9 cellular contexts compared by ENCODE assay signal in genomic region chr16:48904333-48904732, GRCh38.
"Had no signal": no experiment of that assay in that cellular context is flagged by ENCODE, and none has a peak within 500 bp of the region (broad histone marks: within the 10 kb centered on the region; RNA-seq: fewer than 3 reads in every experiment).

No MANE protein-coding gene starts in this region.

- H3K27ac ChIP-seq: GM23248, HL-60 had no signal

- H3K4me1 ChIP-seq: HAP-1 had no signal

- FAIRE-seq: K562 had no signal

- H3K9ac ChIP-seq: GM23248 had no signal

- H3K9me3 ChIP-seq: HAP-1 had no signal

- H2AFZ ChIP-seq: GM23248 had no signal

- H3K4me3 ChIP-seq: GM23248, HAP-1, K562 had no signal

- DNase-seq: GM23248, GOT3, H7, IMR-90, KG1 had no signal

- ATAC-seq: HCT116, K562 had no signal

- H3K36me3 ChIP-seq: HAP-1 had no signal
